ENCODE assay signal across 27 cellular contexts in the genomic region with DNA sequence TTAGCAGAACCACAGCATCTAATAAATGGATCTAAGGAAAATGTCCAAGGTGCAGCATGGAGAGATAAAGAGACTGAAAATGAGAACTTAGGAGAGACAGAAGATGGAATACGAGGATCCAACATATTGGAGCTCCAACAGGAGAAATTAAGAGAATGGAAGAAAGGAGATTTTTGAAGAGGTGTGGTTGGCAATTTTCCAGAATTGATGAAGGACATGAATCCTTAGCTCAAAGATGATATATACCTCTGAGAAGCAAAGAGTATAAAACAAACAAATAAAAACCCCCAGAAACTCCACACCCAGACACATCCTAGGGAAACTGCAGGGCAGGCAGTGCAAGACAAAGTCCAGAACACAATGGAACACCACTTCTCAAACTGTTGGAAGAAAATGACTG.
"Had no signal": no experiment of that assay in that cellular context is flagged by ENCODE, and none has a peak within 500 bp of the region (broad histone marks: within the 10 kb centered on the region; RNA-seq: fewer than 3 reads in every experiment).

No MANE protein-coding gene starts in this region.

- H3K27ac ChIP-seq: stomach, testis, thoracic aorta, thyroid gland, tibial artery, tibial nerve, transverse colon, upper lobe of left lung, upper lobe of right lung, uterus, vagina had no signal

- H3K36me3 ChIP-seq: stomach, suprapubic skin, thoracic aorta, thyroid gland, tibial artery, tibial nerve, transverse colon, upper lobe of left lung, upper lobe of right lung, uterus, vagina had no signal

- ATAC-seq: stimulated activated effector memory CD8-positive, alpha-beta T cell treated with anti-CD3 and anti-CD28 coated beads, Interleukin-12 subunit alpha, Interleukin-12 subunit beta, amount 100 ng/mL, for 72 hours; stimulated activated memory B cell treated with anti-CD40 and anti-IgM and Interleukin-4, amounts not matched to agents 10 μg/mL and 1 μg/mL and 100 μg/mL, for 72 hours; stimulated activated naive B cell treated with anti-CD40 and anti-IgM and Interleukin-4, amounts not matched to agents 10 μg/mL and 1 μg/mL and 100 μg/mL, for 72 hours; stimulated activated naive CD8-positive, alpha-beta T cell treated with anti-CD3 and anti-CD28 coated beads, Interleukin-15, amount 100 ng/mL, for 72 hours; stimulated activated naive CD8-positive, alpha-beta T cell treated with anti-CD3 and anti-CD28 coated beads, Interleukin-15, Interleukin-2, amounts not matched to agents 100 U/mL and 50 U/mL, for 24 hours; upper lobe of right lung had no signal

- FAIRE-seq: urothelium cell line had no signal

- H3K4me3 ChIP-seq: stomach, suprapubic skin, testis, thoracic aorta, thyroid gland, tibial artery, tibial nerve, transverse colon, upper lobe of left lung, upper lobe of right lung, uterus, vagina had no signal

- H3K27me3 ChIP-seq: testis, thyroid gland, upper lobe of left lung, upper lobe of right lung, uterus, vagina had no signal

- H3K9me3 ChIP-seq: stomach, suprapubic skin, testis, thoracic aorta, thyroid gland, tibial artery, tibial nerve, transverse colon, upper lobe of left lung, upper lobe of right lung, uterus, vagina had no signal

- H3K4me1 ChIP-seq: stomach, testis, thyroid gland, tibial artery, tibial nerve, transverse colon, upper lobe of left lung, upper lobe of right lung, uterus, vagina had no signal

- DNase-seq: stimulated activated CD4-positive, alpha-beta T cell treated with anti-CD3 and anti-CD28 coated beads, Interleukin-2, amount 100 ng/mL, for 48 hours; stimulated activated CD4-positive, alpha-beta T cell treated with anti-CD3 and anti-CD28 coated beads, Interleukin-4, amount 100 ng/mL, for 1 hour; stimulated activated CD4-positive, alpha-beta T cell treated with anti-CD3 and anti-CD28 coated beads, Interleukin-4, amount 100 ng/mL, for 24 hours; stimulated activated CD4-positive, alpha-beta T cell treated with anti-CD3 and anti-CD28 coated beads, Interleukin-4, amount 100 ng/mL, for 4 hours; stimulated activated CD8-positive, alpha-beta memory T cell treated with anti-CD3 and anti-CD28 coated beads, Interleukin-4, amount 100 ng/mL, for 48 hours; stimulated activated naive B cell treated with anti-CD40 and anti-IgM and Interleukin-4, amounts not matched to agents 10 μg/mL and 1 μg/mL and 100 μg/mL, for 72 hours; stimulated activated naive CD4-positive, alpha-beta T cell; stimulated activated naive CD4-positive, alpha-beta T cell treated with Interleukin-2 at 50 U/mL for 16 hours; stimulated activated naive CD8-positive, alpha-beta T cell treated with anti-CD3 and anti-CD28 coated beads, Interleukin-15, amount 100 ng/mL, for 72 hours; stimulated activated naive CD8-positive, alpha-beta T cell treated with anti-CD3 and anti-CD28 coated beads, Interleukin-15, Interleukin-2, amounts not matched to agents 100 U/mL and 50 U/mL, for 24 hours; stomach; substantia nigra; testis; thyroid gland; tibial artery; transverse colon; trophoblast cell; upper lobe of left lung; upper lobe of right lung; uterus had no signal
